ENCODE assay signal across 8 cellular contexts in genomic region chr7:99615989-99616358, GRCh38. TPM values are rescaled to one million over a fixed set of nuclear protein-coding genes. Genes with fewer than 3 reads are reported as not detected.
DNase-seq lines count a peak whose midpoint lies in the region; ATAC-seq and TF ChIP-seq lines count a peak whose summit lies in the region.

No MANE protein-coding gene starts in this region.

- TF ChIP-seq CTCF in right atrium auricular region (IDR thresholded peaks at IDR 0.05): no peak
- TF ChIP-seq CTCF in brain microvascular endothelial cell (IDR thresholded peaks at IDR 0.05; ENCODE audit: low read depth, low read length, missing control alignments): no peak
- TF ChIP-seq CTCF in left lung (IDR thresholded peaks at IDR 0.05): no peak

- ATAC-seq in Right ventricle myocardium inferior (no peak), aorta (ENCODE audit: low FRiP score) (no peak), GM21423 (IDR thresholded peaks at IDR 0.05; ENCODE audit: unreplicated experiment) (no peak), left lung (no peak)

- in situ Hi-C loops in brain microvascular endothelial cell (cut with HindIII; ENCODE audit: low pct_ligation_motif_present, low sequenced_read_pairs): no loop called here

- H3K9me3 ChIP-seq in right atrium auricular region: no peaks in the 10 kb centered on the region
- no peaks in the 10 kb centered on the region for H3K9me3 ChIP-seq in mucosa of stomach (ENCODE audit: control insufficient read depth, low read length)
- H3K9me3 ChIP-seq in aorta (ENCODE audit: control insufficient read depth, low read length): no peaks in the 10 kb centered on the region
- H3K9me3 ChIP-seq in left lung: no peaks in the 10 kb centered on the region

- H3K9ac ChIP-seq in mucosa of stomach (ENCODE audit: low read length): peak overlapping the region; percentile 94

- H3K4me1 ChIP-seq in right atrium auricular region: peaks cover 0 to 12% of the 10 kb centered on the region in 2 donors
- H3K4me1 ChIP-seq in mucosa of stomach (ENCODE audit: control insufficient read depth, insufficient read depth, low read length): peaks cover 8% of the 10 kb centered on the region
- H3K4me1 ChIP-seq in aorta (ENCODE audit: control insufficient read depth in 1 of 2, insufficient read depth in 2 of 2, low read length in 2 of 2): no peaks in the 10 kb centered on the region
- peaks cover 7 to 20% of the 10 kb centered on the region in 2 donors for H3K4me1 ChIP-seq in left lung

- 89 to 90% methylated on average over 5 of the region's 5 CpGs for WGBS in aorta, 2 donors

- H3K27me3 ChIP-seq in right atrium auricular region: no peaks in the 10 kb centered on the region
- no peaks in the 10 kb centered on the region for H3K27me3 ChIP-seq in brain microvascular endothelial cell (replicated peaks)
- H3K27me3 ChIP-seq in mucosa of stomach (ENCODE audit: control insufficient read depth, insufficient read depth, low read length): no peaks in the 10 kb centered on the region
- H3K27me3 ChIP-seq in aorta (ENCODE audit: control insufficient read depth in 1 of 2, insufficient read depth in 2 of 2, low read length in 1 of 2): no peaks in the 10 kb centered on the region
- H3K27me3 ChIP-seq in left lung: no peaks in the 10 kb centered on the region

- DNase-seq in right atrium auricular region (ENCODE audit: low spot score): no peak
- no peak for DNase-seq in Right ventricle myocardium inferior (ENCODE audit: missing footprints)
- no peak for DNase-seq in brain microvascular endothelial cell
- DNase-seq in aorta: no peak
- DNase-seq in left lung: no peak
- DNase-seq in NAMALWA (ENCODE audit: low spot score): no peak

- H3K36me3 ChIP-seq in right atrium auricular region: peaks cover 25% of the 10 kb centered on the region
- H3K36me3 ChIP-seq in brain microvascular endothelial cell (replicated peaks): peaks cover 8% of the 10 kb centered on the region
- peaks cover 8% of the 10 kb centered on the region for H3K36me3 ChIP-seq in mucosa of stomach (ENCODE audit: control insufficient read depth, insufficient read depth, low read length)
- H3K36me3 ChIP-seq in aorta (ENCODE audit: control insufficient read depth in 1 of 2, insufficient read depth in 2 of 2, low read length in 1 of 2): peaks cover 0 to 2% of the 10 kb centered on the region in 2 donors
- H3K36me3 ChIP-seq in left lung: peaks cover 0 to 26% of the 10 kb centered on the region in 2 donors

- H3K4me3 ChIP-seq in right atrium auricular region: peak overlapping the region; percentile 76 to 95
- H3K4me3 ChIP-seq in brain microvascular endothelial cell (ENCODE audit: low read depth, low read length): peak overlapping the region; percentile 94
- H3K4me3 ChIP-seq in mucosa of stomach (ENCODE audit: low read length): no peak overlapping the region
- peak overlapping the region; percentile 77 to 89 for H3K4me3 ChIP-seq in aorta (ENCODE audit: low read length in 2 of 2)
- peak overlapping the region in 1 of 2 donors; percentile 90 for H3K4me3 ChIP-seq in left lung

- H3K27ac ChIP-seq in right atrium auricular region: peak overlapping the region; percentile 84 to 87
- H3K27ac ChIP-seq in brain microvascular endothelial cell: peak overlapping the region; percentile 47
- H3K27ac ChIP-seq in aorta (ENCODE audit: low read depth in 1 of 2, low read length in 2 of 2): no peak overlapping the region
- peak overlapping the region in 1 of 2 donors; percentile 82 for H3K27ac ChIP-seq in left lung

- intact Hi-C loops in Right ventricle myocardium inferior (cut with DNase I): no loop called here
- intact Hi-C loops in aorta (cut with DNase I): no loop called here
- intact Hi-C loops in left lung (cut with DNase I): no loop called here

RNA-seq across cellular contexts. Expression of gene ZSCAN25, which starts 0.8 kb away (rescaled TPM):
- total RNA-seq in right atrium auricular region: 1 to 10 TPM; 6.0 to 6.1 TPM
- total RNA-seq in Right ventricle myocardium inferior: 8.1 TPM
- total RNA-seq in aorta: 10 to 100 TPM; 16.2 to 22.5 TPM
- 1 to 10 TPM; 2.1 to 7.4 TPM for polyA plus RNA-seq in aorta
- total RNA-seq in left lung: 10 to 100 TPM; 15.3 to 17.5 TPM

RNA-seq across cellular contexts. Expression of gene TMEM225B, which starts 17.9 kb away (rescaled TPM):
- not detected for total RNA-seq in right atrium auricular region
- not detected for total RNA-seq in Right ventricle myocardium inferior
- 1 to 10 TPM in 1 of 2 donors, under 1 TPM in 1; 0.52 to 1.7 TPM for total RNA-seq in aorta
- 1 to 10 TPM in 1 of 2 donors, under 1 TPM in 1; 0.63 to 1.3 TPM for polyA plus RNA-seq in aorta
- total RNA-seq in left lung: under 1 TPM; 0.60 to 0.93 TPM

RNA-seq across cellular contexts. Expression of gene ZNF655, which starts 57.5 kb away (rescaled TPM):
- total RNA-seq in right atrium auricular region: 10 to 100 TPM; 36.2 to 41.9 TPM
- total RNA-seq in Right ventricle myocardium inferior: 28.3 TPM
- total RNA-seq in aorta: 10 to 100 TPM; 78.9 to 93.1 TPM
- 10 to 100 TPM; 47.7 to 52.3 TPM for polyA plus RNA-seq in aorta
- 10 to 100 TPM; 56.0 to 67.2 TPM for total RNA-seq in left lung

Comparison
In these comparisons a context has a peak if more than half of its experiments do, and no peak if none do; other contexts are left out.
1. H3K27ac ChIP-seq: peak in right atrium auricular region (2 of 2) and brain microvascular endothelial cell (single experiment); none in aorta (0 of 2).